In genomic region chr5:79151933-79152671, GRCh38 we compare ENCODE assay signal across 2 cellular contexts.
A peak's percentile ranks its signal among the peaks of the same experiment; 100 is the strongest.
TF ChIP-seq lines count a peak whose summit lies in the region.

No MANE protein-coding gene starts in this region.

TF ChIP-seq in HEK293, 187 proteins besides CTCF, POLR2A, EP300 and RAD21 (continued from another document):
- TF ChIP-seq ZBTB10 (tag by site-specific recombination; IDR thresholded peaks at IDR 0.05) (no peak), ZNF433 (tag by site-specific recombination; IDR thresholded peaks at IDR 0.05; ENCODE audit: low read depth) (no peak), ZNF211 (tag by site-specific recombination; IDR thresholded peaks at IDR 0.05; ENCODE audit: low read depth) (0 out of 2 replicates have a peak, but pooled peaks have one; percentile 42), SETDB1 (IDR thresholded peaks at IDR 0.05; ENCODE audit: insufficient read length, low read length) (no peak), ZNF335 (tag by site-specific recombination; conservative IDR thresholded peaks at IDR 0.05) (no peak), ZIC2 (tag by site-specific recombination; IDR thresholded peaks at IDR 0.05) (peak; percentile 42; the same call in 1 of the 2 replicates), KLF9 (tag by site-specific recombination; IDR thresholded peaks at IDR 0.05; ENCODE audit: low read depth) (peak; percentile 65), ZBTB20 (tag by site-specific recombination; IDR thresholded peaks at IDR 0.05) (0 out of 2 replicates have a peak, but pooled peaks have one; percentile 20), ZFHX2 (tag by site-specific recombination; conservative IDR thresholded peaks at IDR 0.05) (peak; percentile 65), GLI4 (tag by site-specific recombination; IDR thresholded peaks at IDR 0.05) (no peak), GLIS1 (tag by site-specific recombination; IDR thresholded peaks at IDR 0.05) (peak; percentile 54; the same call in 1 of the 2 replicates), HIC1 (tag by site-specific recombination; IDR thresholded peaks at IDR 0.05) (no peak), BCL11A (tag by site-specific recombination; IDR thresholded peaks at IDR 0.05; ENCODE audit: low read depth) (no peak), ZNF785 (tag by site-specific recombination; IDR thresholded peaks at IDR 0.05) (no peak), ZNF777 (tag by site-specific recombination; IDR thresholded peaks at IDR 0.05; ENCODE audit: borderline replicate concordance) (no peak), ZNF514 (tag by site-specific recombination; IDR thresholded peaks at IDR 0.05) (peak; percentile 43; the same call in 1 of the 2 replicates), ZNF362 (tag by site-specific recombination; IDR thresholded peaks at IDR 0.05) (no peak), ZNF354C (tag by site-specific recombination; IDR thresholded peaks at IDR 0.05; ENCODE audit: borderline replicate concordance, low read depth) (no peak), ZNF19 (tag by site-specific recombination; IDR thresholded peaks at IDR 0.05; ENCODE audit: low read depth) (no peak), ZNF274 (IDR thresholded peaks at IDR 0.05; ENCODE audit: low read length) (no peak), ZNF274 (tag by site-specific recombination; IDR thresholded peaks at IDR 0.05; ENCODE audit: borderline replicate concordance) (no peak)

TF ChIP-seq in WTC11, 78 proteins besides CTCF, POLR2A, EP300 and RAD21 (continued from another document):
- TF ChIP-seq GRHL2 (CRISPR knock-in tag; IDR thresholded peaks at IDR 0.05; ENCODE audit: insufficient replicate concordance, severe bottlenecking) (no peak), CREB1 (CRISPR knock-in tag; IDR thresholded peaks at IDR 0.05) (no peak), E2F5 (CRISPR knock-in tag; IDR thresholded peaks at IDR 0.05) (no peak)
- TF ChIP-seq, protein P1, sequence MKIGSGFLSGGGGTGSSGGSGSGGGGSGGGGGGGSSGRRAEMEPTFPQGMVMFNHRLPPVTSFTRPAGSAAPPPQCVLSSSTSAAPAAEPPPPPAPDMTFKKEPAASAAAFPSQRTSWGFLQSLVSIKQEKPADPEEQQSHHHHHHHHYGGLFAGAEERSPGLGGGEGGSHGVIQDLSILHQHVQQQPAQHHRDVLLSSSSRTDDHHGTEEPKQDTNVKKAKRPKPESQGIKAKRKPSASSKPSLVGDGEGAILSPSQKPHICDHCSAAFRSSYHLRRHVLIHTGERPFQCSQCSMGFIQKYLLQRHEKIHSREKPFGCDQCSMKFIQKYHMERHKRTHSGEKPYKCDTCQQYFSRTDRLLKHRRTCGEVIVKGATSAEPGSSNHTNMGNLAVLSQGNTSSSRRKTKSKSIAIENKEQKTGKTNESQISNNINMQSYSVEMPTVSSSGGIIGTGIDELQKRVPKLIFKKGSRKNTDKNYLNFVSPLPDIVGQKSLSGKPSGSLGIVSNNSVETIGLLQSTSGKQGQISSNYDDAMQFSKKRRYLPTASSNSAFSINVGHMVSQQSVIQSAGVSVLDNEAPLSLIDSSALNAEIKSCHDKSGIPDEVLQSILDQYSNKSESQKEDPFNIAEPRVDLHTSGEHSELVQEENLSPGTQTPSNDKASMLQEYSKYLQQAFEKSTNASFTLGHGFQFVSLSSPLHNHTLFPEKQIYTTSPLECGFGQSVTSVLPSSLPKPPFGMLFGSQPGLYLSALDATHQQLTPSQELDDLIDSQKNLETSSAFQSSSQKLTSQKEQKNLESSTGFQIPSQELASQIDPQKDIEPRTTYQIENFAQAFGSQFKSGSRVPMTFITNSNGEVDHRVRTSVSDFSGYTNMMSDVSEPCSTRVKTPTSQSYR (CRISPR knock-in tag; IDR thresholded peaks at IDR 0.05) = no peak
